1 cellular context compared by ENCODE assay signal in genomic region chr2:70024284-70024683, GRCh38.
A peak's percentile ranks its signal among the peaks of the same experiment; 100 is the strongest.
TF ChIP-seq lines count a peak whose summit lies in the region.

No MANE protein-coding gene starts in this region.

TF ChIP-seq in HEK293, 187 proteins besides CTCF, POLR2A, EP300 and RAD21 (continued from another document):
- TF ChIP-seq ZNF366 (tag by site-specific recombination; conservative IDR thresholded peaks at IDR 0.05) (peak; percentile 40; the same call in 1 of the 2 replicates), ZNF10 (tag by site-specific recombination; IDR thresholded peaks at IDR 0.05) (peak; percentile 57; the same call in 1 of the 2 replicates), GLIS2 (tag by site-specific recombination; IDR thresholded peaks at IDR 0.05) (peak; percentile 32; the same call in 1 of the 2 replicates), ZNF211 (tag by site-specific recombination; IDR thresholded peaks at IDR 0.05; ENCODE audit: low read depth) (no peak), ZBTB48 (tag by site-specific recombination; IDR thresholded peaks at IDR 0.05) (no peak), PATZ1 (tag by site-specific recombination; IDR thresholded peaks at IDR 0.05) (peak; percentile 44; the same call in 1 of the 2 replicates), GLIS1 (tag by site-specific recombination; IDR thresholded peaks at IDR 0.05) (peak; percentile 71), ZNF610 (tag by site-specific recombination; IDR thresholded peaks at IDR 0.05; ENCODE audit: borderline replicate concordance) (no peak), SETDB1 (IDR thresholded peaks at IDR 0.05; ENCODE audit: insufficient read length, low read length) (no peak), ZNF114 (tag by site-specific recombination; IDR thresholded peaks at IDR 0.05) (no peak), ZNF626 (tag by site-specific recombination; IDR thresholded peaks at IDR 0.05) (no peak), ZNF398 (tag by site-specific recombination; IDR thresholded peaks at IDR 0.05) (peak; percentile 31; the same call in 1 of the 2 replicates), WT1 (tag by site-specific recombination; IDR thresholded peaks at IDR 0.05) (0 out of 2 replicates have a peak, but pooled peaks have one; percentile 38), ZBTB17 (tag by site-specific recombination; IDR thresholded peaks at IDR 0.05) (0 out of 2 replicates have a peak, but pooled peaks have one; percentile 22)
